8 cellular contexts compared by ENCODE assay signal in the genomic region with DNA sequence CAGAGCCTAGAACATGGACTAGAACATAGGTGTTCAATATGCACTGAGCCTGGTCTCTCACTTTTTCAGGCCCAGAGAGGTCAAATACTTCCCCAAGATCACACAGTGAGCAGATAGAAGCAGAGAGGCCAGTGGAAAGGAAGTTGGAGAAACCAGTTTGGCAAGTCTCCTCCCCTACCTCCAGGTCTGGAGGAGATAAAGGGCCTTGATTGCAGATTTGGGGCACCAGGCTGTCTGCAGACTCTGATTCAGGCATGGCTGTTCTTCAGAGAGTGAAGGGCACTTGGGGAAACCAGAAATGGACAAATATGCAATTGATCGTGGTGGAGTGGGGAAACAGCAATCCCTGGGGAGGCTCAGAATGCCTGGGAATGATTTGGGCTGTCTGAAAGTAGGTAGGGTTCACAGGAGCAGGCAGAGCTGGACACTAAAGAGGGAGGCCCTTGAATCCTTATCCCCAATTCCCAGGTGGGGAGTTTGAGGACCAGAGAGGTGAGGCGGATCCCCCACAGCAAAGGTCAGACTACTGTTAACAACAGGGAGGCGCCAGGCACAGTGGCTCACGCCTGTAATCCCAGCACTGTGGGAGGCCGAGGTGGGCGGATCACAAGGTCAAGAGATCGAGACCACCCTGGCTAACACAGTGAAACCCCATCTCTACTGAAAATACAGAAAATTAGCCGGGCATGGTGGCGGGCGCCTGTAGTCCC. TPM values are rescaled to one million over a fixed set of nuclear protein-coding genes. Genes with fewer than 3 reads are reported as not detected.
A peak's percentile ranks its signal among the peaks of the same experiment; 100 is the strongest.
DNase-seq lines count a peak whose midpoint lies in the region; ATAC-seq, FAIRE-seq and TF ChIP-seq lines count a peak whose summit lies in the region.

No MANE protein-coding gene starts in this region.

- H4K8ac ChIP-seq in H1 (ENCODE audit: extremely low read depth, insufficient read depth, low read length): no peak overlapping the region

- peaks cover 0 to 13% (median 0%) of the 10 kb centered on the region in 4 experiments; a peak in 2 of 8 replicates for H3K36me3 ChIP-seq in H1 (ENCODE audit: control insufficient read depth in 2 of 4, insufficient read depth in 4 of 4, low read length in 3 of 4)
- H3K36me3 ChIP-seq in pancreas: no peaks in the 10 kb centered on the region

- FAIRE-seq in H1 (lab: Jason Lieb, UNC) (no peak), pancreas (lab: Jason Lieb, UNC) (no peak)

- peak overlapping the region in 3 of 4 experiments; percentile 14 to 27 (median 15); a peak in 4 of 8 replicates for H3K4me3 ChIP-seq in H1 (ENCODE audit: extremely low read depth in 1 of 4, insufficient read depth in 2 of 4, low read depth in 3 of 4, low read length in 4 of 4)
- H3K4me3 ChIP-seq in pancreas: peak overlapping the region in 1 of 4 donors; percentile 90

- DNase-seq in Calu3: peak; percentile 79
- DNase-seq in NCI-H510A (lab: John Stamatoyannopoulos, UW): peak; percentile 39
- DNase-seq in H1 (ENCODE audit: low read depth in 1 of 2, low spot score in 2 of 2): no peak
- DNase-seq in pancreas: peak in 2 of 6 donors; percentile 55 to 60
- DNase-seq in medulla oblongata (ENCODE audit: extremely low spot score): no peak
- no peak for DNase-seq in occipital lobe (lab: John Stamatoyannopoulos, UW)

- peaks cover 24% of the 10 kb centered on the region for H3K79me1 ChIP-seq in H1 (ENCODE audit: low read depth, low read length)

- peaks cover 11% of the 10 kb centered on the region; the same call in 1 of the 2 replicates for H3K23me2 ChIP-seq in H1 (ENCODE audit: low read depth, low read length)

- intact Hi-C loops in Calu3 (cut with micrococcal nuclease; ENCODE audit: unreplicated experiment) (no loop called here), pancreas (cut with DNase I) (loop anchor here in 1 of 3 donors (10.0 kb wide), 1 partner anchor 166 kb away; a partner anchor contains a TSS)

- H3K4me1 ChIP-seq in H1 (replicated peaks in 1 of 4; ENCODE audit: control insufficient read depth in 3 of 4, insufficient read depth in 4 of 4, low read length in 3 of 4) (peaks cover 12 to 36% (median 21%) of the 10 kb centered on the region in 4 experiments), pancreas (peaks cover 34 to 39% (median 35%) of the 10 kb centered on the region in 3 donors)

- no peak for TF ChIP-seq CTCF in Calu3 (IDR thresholded peaks at IDR 0.05; ENCODE audit: unreplicated experiment)
- TF ChIP-seq CTCF in H1 (IDR thresholded peaks at IDR 0.05; ENCODE audit: control extremely low read depth in 1 of 3, insufficient read depth in 1 of 3, low read depth in 1 of 3, low read length in 3 of 3): no peak
- no peak for TF ChIP-seq CTCF in pancreas (IDR thresholded peaks at IDR 0.05)

- H3K14ac ChIP-seq in H1 (ENCODE audit: insufficient read length): no peak overlapping the region

- peaks cover 57% of the 10 kb centered on the region for H3K36me3 Mint-ChIP-seq in Calu3 (ENCODE audit: insufficient read depth, unreplicated experiment)

- H3K79me2 ChIP-seq in H1 (ENCODE audit: control insufficient read depth in 1 of 2, insufficient read depth in 2 of 2, low read length in 2 of 2): peaks cover 0 to 62% of the 10 kb centered on the region in 2 experiments; a peak in 2 of 4 replicates

- peak overlapping the region; percentile 57 to 86 for H3K4me2 ChIP-seq in H1 (ENCODE audit: insufficient read depth in 1 of 2, low read depth in 2 of 2, low read length in 2 of 2)

- H3K9me3 ChIP-seq in H1 (ENCODE audit: insufficient read depth in 2 of 2, low read depth in 1 of 2, low read length in 1 of 2) (no peaks in the 10 kb centered on the region), pancreas (no peaks in the 10 kb centered on the region)

- 0 out of 2 replicates have a peak overlapping the region, but pooled peaks have one; percentile 9 for H2BK12ac ChIP-seq in H1 (ENCODE audit: low read depth, low read length)

- no peak overlapping the region for H2BK20ac ChIP-seq in H1 (ENCODE audit: low read length)

- peak; percentile 30 to 46 (median 36) for ATAC-seq in pancreas
- ATAC-seq in HG02840 (IDR thresholded peaks at IDR 0.05; ENCODE audit: low FRiP score, unreplicated experiment): no peak
- ATAC-seq in HG02970 (IDR thresholded peaks at IDR 0.05; ENCODE audit: low FRiP score, unreplicated experiment): no peak

- CTCF ChIA-PET in Calu3 (lab: Charles Lee): interaction anchor here (1.0 to 6.6 kb wide), 5 partner anchors 12 to 65 kb away, joined by 3 to 33 read pairs (median 17); no protein-coding TSS in a partner anchor
- CTCF ChIA-PET in H1 (lab: Charles Lee; ENCODE audit: partially characterized antibody): interaction anchor here (0.7 to 8.5 kb wide), 14 partner anchors 11 to 172 kb away, joined by 3 to 141 read pairs (median 7); no protein-coding TSS in a partner anchor

- H4K91ac ChIP-seq in H1 (replicated peaks; ENCODE audit: insufficient read length, low read length): no peak overlapping the region

- H3K4ac ChIP-seq in H1 (replicated peaks; ENCODE audit: insufficient read length, low read depth, low read length): no peak overlapping the region

- POLR2A ChIA-PET in H1 (lab: Charles Lee; ENCODE audit: partially characterized antibody): interaction anchor here (1.2 to 4.1 kb wide), 6 partner anchors 11 to 37 kb away, joined by 3 to 40 read pairs (median 14); no protein-coding TSS in a partner anchor

- H3K9ac ChIP-seq in H1 (replicated peaks in 1 of 4; ENCODE audit: extremely low read depth in 1 of 4, low read depth in 3 of 4, low read length in 3 of 4): peak overlapping the region in 1 of 4 experiments; percentile 28; a peak in 1 of 7 replicates

- no peak for TF ChIP-seq EP300 in H1 (IDR thresholded peaks at IDR 0.05; ENCODE audit: borderline replicate concordance in 1 of 2, low read depth in 2 of 2, low read length in 2 of 2)

- H2AK5ac ChIP-seq in H1 (ENCODE audit: low read depth, low read length): no peak overlapping the region

- H4K5ac ChIP-seq in H1 (ENCODE audit: insufficient read length, low read depth, low read length): no peak overlapping the region

- H3K56ac ChIP-seq in H1 (replicated peaks; ENCODE audit: insufficient read length, low read depth, low read length): no peak overlapping the region

- H4K20me1 ChIP-seq in H1 (replicated peaks in 1 of 2; ENCODE audit: control insufficient read depth in 1 of 2, insufficient read depth in 2 of 2, low read length in 2 of 2): peaks cover 7 to 22% of the 10 kb centered on the region in 2 experiments

- no peaks in the 10 kb centered on the region for H3K9me3 Mint-ChIP-seq in Calu3 (ENCODE audit: low read depth, unreplicated experiment)

- WGBS in H1 (ENCODE audit: extremely low coverage in 1 of 2, insufficient coverage in 1 of 2, insufficient read length in 1 of 2, insufficient replicate concordance in 2 of 2, low coverage in 1 of 2, low lambda C conversion rate in 2 of 2, missing lambda C conversion rate in 1 of 2), 2 experiments: 85% methylated on average over 6 of the region's 10 CpGs; no CpG with 5 or more reads in 1 of the 2 experiments
- 67 to 69% methylated on average over 9 to 10 of the region's 10 CpGs for WGBS in pancreas, 2 donors

- H3K4me1 Mint-ChIP-seq in Calu3 (ENCODE audit: low read depth, unreplicated experiment): peaks cover 60% of the 10 kb centered on the region

- H2BK15ac ChIP-seq in H1 (ENCODE audit: low read length): no peak overlapping the region

- no TSS peak for BruUV-seq in Calu3 (replicated peaks; lab: Mats Ljungman, UMichigan)

- no peak overlapping the region for H3K23ac ChIP-seq in H1 (ENCODE audit: insufficient read length)

- no peaks in the 10 kb centered on the region for H3K27me3 Mint-ChIP-seq in Calu3 (ENCODE audit: unreplicated experiment)

- H2AFZ ChIP-seq in H1 (ENCODE audit: low read length): no peak overlapping the region

- H2BK120ac ChIP-seq in H1 (replicated peaks; ENCODE audit: low read depth, low read length): no peak overlapping the region

- H3K27me3 ChIP-seq in H1 (replicated peaks in 1 of 4; ENCODE audit: control insufficient read depth in 3 of 4, extremely low read depth in 1 of 4, insufficient read depth in 3 of 4, low read length in 3 of 4) (peaks cover 0 to 3% (median under 1%) of the 10 kb centered on the region in 4 experiments; a peak in 2 of 7 replicates), pancreas (no peaks in the 10 kb centered on the region)

- peak overlapping the region; percentile 78 for H3K4me3 Mint-ChIP-seq in Calu3 (ENCODE audit: low read depth, unreplicated experiment)

- no peak for TF ChIP-seq POLR2A in H1 (IDR thresholded peaks at IDR 0.05; ENCODE audit: control extremely low read depth in 1 of 2, low read depth in 2 of 2, low read length in 2 of 2)

- TF ChIP-seq RAD21 in H1 (IDR thresholded peaks at IDR 0.05 in 1 of 2, conservative IDR thresholded peaks at IDR 0.05 in 1 of 2; ENCODE audit: low read depth in 2 of 2, low read length in 2 of 2): no peak

- H3K27ac ChIP-seq in H1 (ENCODE audit: low read depth, low read length) (peak overlapping the region; percentile 55; the same call in 1 of the 2 replicates), pancreas (peak overlapping the region; percentile 39 to 83 (median 62))

- 0 out of 2 replicates have a peak overlapping the region, but pooled peaks have one; percentile 35 for H2BK5ac ChIP-seq in H1 (ENCODE audit: low read depth, low read length)

- peak overlapping the region; percentile 83 for H3K27ac Mint-ChIP-seq in Calu3 (ENCODE audit: unreplicated experiment)

- H3K18ac ChIP-seq in H1 (ENCODE audit: extremely low read depth, low read length): no peak overlapping the region; the same call in 1 of the 2 replicates

RNA-seq across cellular contexts. Expression of a gene that starts 2.3 kb away (rescaled TPM):
- total RNA-seq in Calu3 (2022) (36.0 and 37.5 TPM in 2 replicates), pancreas (1 to 10 TPM; 3.5 to 9.8 (median 6.1) TPM), occipital lobe (10.0 TPM)
- 28.9 and 33.3 TPM in 2 replicates for total RNA-seq in H1 (2021; fragmentation: NEBNext Ultra II Directional; extraction: Animal tissue kit (Norgen Biotek cat#: 25700))
- polyA plus RNA-seq in H1 (2011; rRNA removed) (75.9 and 82.7 TPM in 2 replicates), pancreas (10 to 100 TPM in 1 of 2 donors, 1 to 10 TPM in 1; 9.0 to 11.0 TPM)
- polyA plus RNA-seq in H1 (2011; cell fraction: cytosol; rRNA removed): 32.6 TPM
- polyA plus RNA-seq in H1 (2011; cell fraction: nucleus; rRNA removed): 44.3 TPM
- 23.4 to 37.5 TPM (median 32.2 TPM) in 4 replicates for polyA plus RNA-seq in H1 (2012, experiment 1 of 2)
- 31.5 TPM for polyA plus RNA-seq in H1 (2012, experiment 2 of 2)
- 51.2 TPM for polyA plus RNA-seq in H1 (2013, experiment 1 of 2)
- 59.3 TPM for polyA plus RNA-seq in H1 (2013, experiment 2 of 2)
- polyA minus RNA-seq in H1 (2011; rRNA and poly(A)+ RNA removed): 63.8 and 102 TPM in 2 replicates
- 37.4 TPM for polyA minus RNA-seq in H1 (2011; cell fraction: cytosol; rRNA and poly(A)+ RNA removed)
- 12.9 TPM for polyA minus RNA-seq in H1 (2011; cell fraction: nucleus; rRNA and poly(A)+ RNA removed)

RNA-seq across cellular contexts. Expression of a gene that starts 38.2 kb away (rescaled TPM):
- 212 TPM in 2 replicates for total RNA-seq in Calu3 (2022)
- total RNA-seq in H1 (2021; fragmentation: NEBNext Ultra II Directional; extraction: Animal tissue kit (Norgen Biotek cat#: 25700)): 184 and 185 TPM in 2 replicates
- polyA plus RNA-seq in H1 (2011; rRNA removed): 131 and 141 TPM in 2 replicates
- 114 TPM for polyA plus RNA-seq in H1 (2011; cell fraction: cytosol; rRNA removed)
- 64.5 TPM for polyA plus RNA-seq in H1 (2011; cell fraction: nucleus; rRNA removed)
- 130 to 225 TPM (median 146 TPM) in 4 replicates for polyA plus RNA-seq in H1 (2012, experiment 1 of 2)
- 129 TPM for polyA plus RNA-seq in H1 (2012, experiment 2 of 2)
- polyA plus RNA-seq in H1 (2013, experiment 1 of 2): 239 TPM
- 238 TPM for polyA plus RNA-seq in H1 (2013, experiment 2 of 2)
- polyA minus RNA-seq in H1 (2011; rRNA and poly(A)+ RNA removed): 96.4 and 107 TPM in 2 replicates
- polyA minus RNA-seq in H1 (2011; cell fraction: cytosol; rRNA and poly(A)+ RNA removed): 47.3 TPM
- polyA minus RNA-seq in H1 (2011; cell fraction: nucleus; rRNA and poly(A)+ RNA removed): 89.1 TPM
- 10 to 100 TPM; 43.6 to 61.7 (median 53.3) TPM for total RNA-seq in pancreas
- 10 to 100 TPM; 37.9 to 59.3 TPM for polyA plus RNA-seq in pancreas
- total RNA-seq in occipital lobe: 30.1 TPM

RNA-seq across cellular contexts. Expression of a gene that starts 39.4 kb away (rescaled TPM):
- total RNA-seq in Calu3 (2022) (137 and 147 TPM in 2 replicates), pancreas (10 to 100 TPM; 18.9 to 83.4 (median 37.0) TPM), occipital lobe (0.78 TPM)
- 24.1 and 24.5 TPM in 2 replicates for total RNA-seq in H1 (2021; fragmentation: NEBNext Ultra II Directional; extraction: Animal tissue kit (Norgen Biotek cat#: 25700))
- polyA plus RNA-seq in H1 (2011; rRNA removed) (7.1 and 13.1 TPM in 2 replicates), pancreas (10 to 100 TPM; 10.9 to 16.0 TPM)
- polyA plus RNA-seq in H1 (2011; cell fraction: cytosol; rRNA removed): 16.1 TPM
- polyA plus RNA-seq in H1 (2011; cell fraction: nucleus; rRNA removed): 10.5 TPM
- 6.1 to 8.3 TPM (median 7.2 TPM) in 4 replicates for polyA plus RNA-seq in H1 (2012, experiment 1 of 2)
- polyA plus RNA-seq in H1 (2012, experiment 2 of 2): 4.8 TPM
- 15.1 TPM for polyA plus RNA-seq in H1 (2013, experiment 1 of 2)
- 15.0 TPM for polyA plus RNA-seq in H1 (2013, experiment 2 of 2)
- polyA minus RNA-seq in H1 (2011; rRNA and poly(A)+ RNA removed): 1.3 and 1.4 TPM in 2 replicates
- polyA minus RNA-seq in H1 (2011; cell fraction: cytosol; rRNA and poly(A)+ RNA removed): 18.6 TPM
- polyA minus RNA-seq in H1 (2011; cell fraction: nucleus; rRNA and poly(A)+ RNA removed): 16.1 TPM

Comparison
In these comparisons a context has a peak if more than half of its experiments do, and no peak if none do; other contexts are left out.
1. DNase-seq: peak in Calu3 (single experiment) and NCI-H510A (single experiment); none in H1 (0 of 2), medulla oblongata (single experiment) and occipital lobe (single experiment).
2. ATAC-seq: peak in pancreas (4 of 4); none in HG02840 (single experiment) and HG02970 (single experiment).
3. RNA of a gene that starts 39.4 kb away (total RNA-seq): 137 to 147 TPM in Calu3, 18.9 to 83.4 TPM in pancreas and 24.1 to 24.5 TPM in H1; 0.78 TPM in occipital lobe (single experiment); every median in the first group is over 10 times any median in the second.